In genomic region chr18:47930086-47930843, GRCh38 we compare ENCODE assay signal across 8 cellular contexts. TPM values are rescaled to one million over a fixed set of nuclear protein-coding genes. Genes with fewer than 3 reads are reported as not detected.
DNase-seq lines count a peak whose midpoint lies in the region; ATAC-seq and TF ChIP-seq lines count a peak whose summit lies in the region.

Gene SMAD2, minus strand, starts transcription at chr18:47930659. Its CDS starts 33,903 bp downstream, at chr18:47896756.

- H3K4me1 ChIP-seq in DOHH2 (ENCODE audit: control insufficient read depth, low read length): peaks cover 48% of the 10 kb centered on the region
- H3K4me1 ChIP-seq in osteoblast (ENCODE audit: insufficient read depth, low read length): peaks cover 18% of the 10 kb centered on the region

- peak; percentile 37 for ATAC-seq in GM21737 (IDR thresholded peaks at IDR 0.05; ENCODE audit: unreplicated experiment)

- peaks cover 6% of the 10 kb centered on the region for H3K27me3 Mint-ChIP-seq in activated naive CD4-positive, alpha-beta T cell treated with anti-CD3 and anti-CD28 coated beads, Interleukin-2, amount 10 ng/mL, durations not matched to agents 7 days and 5 days

- H3K27ac ChIP-seq in DOHH2 (ENCODE audit: low read depth, low read length): peak within 1 kb of the TSS; percentile 82
- H3K27ac ChIP-seq in KOPT-K1 (ENCODE audit: low read depth, low read length, poor library complexity, severe bottlenecking): peak within 1 kb of the TSS; percentile 92
- H3K27ac ChIP-seq in osteoblast (ENCODE audit: low read depth, low read length): peak within 1 kb of the TSS; percentile 83
- peak within 1 kb of the TSS; percentile 82 for H3K27ac ChIP-seq in temporal lobe (ENCODE audit: low read depth, low read length)

- H3K9me3 ChIP-seq in DOHH2 (ENCODE audit: control insufficient read depth, insufficient read depth, low read length) (no peaks in the 10 kb centered on the region), KOPT-K1 (ENCODE audit: insufficient read depth, low read length, poor library complexity, severe bottlenecking) (no peaks in the 10 kb centered on the region), osteoblast (ENCODE audit: low read depth, low read length) (no peaks in the 10 kb centered on the region)

- peak within 1 kb of the TSS; percentile 95 for H3K27ac Mint-ChIP-seq in activated naive CD4-positive, alpha-beta T cell treated with anti-CD3 and anti-CD28 coated beads, Interleukin-2, amount 10 ng/mL, durations not matched to agents 7 days and 5 days

- H3K27me3 ChIP-seq in DOHH2 (ENCODE audit: control insufficient read depth, low read length) (no peaks in the 10 kb centered on the region), osteoblast (ENCODE audit: insufficient read depth, low read length) (peaks cover 10% of the 10 kb centered on the region)

- H3K4me3 ChIP-seq in DOHH2 (ENCODE audit: low read length) (peak within 1 kb of the TSS; percentile 89), osteoblast (ENCODE audit: insufficient read depth, low read length) (peak within 1 kb of the TSS; percentile 91)

- H3F3A ChIP-seq in DOHH2 (ENCODE audit: control insufficient read depth, insufficient read depth): peaks cover 10% of the 10 kb centered on the region

- H3K4me3 Mint-ChIP-seq in activated naive CD4-positive, alpha-beta T cell treated with anti-CD3 and anti-CD28 coated beads, Interleukin-2, amount 10 ng/mL, durations not matched to agents 7 days and 5 days: peak within 1 kb of the TSS; percentile 91

- CTCF ChIA-PET in activated naive CD4-positive, alpha-beta T cell treated with anti-CD3 and anti-CD28 coated beads, Interleukin-2, amount 10 ng/mL, durations not matched to agents 7 days and 5 days (lab: Charles Lee): no interaction called here

- H3K79me2 ChIP-seq in DOHH2 (ENCODE audit: control insufficient read depth, low read length) (peaks cover 50% of the 10 kb centered on the region), osteoblast (ENCODE audit: insufficient read depth, low read length) (peaks cover 49% of the 10 kb centered on the region)

- no peak for TF ChIP-seq CTCF in DOHH2 (IDR thresholded peaks at IDR 0.05; ENCODE audit: low read depth, low read length, poor library complexity, severe bottlenecking)
- no peak for TF ChIP-seq CTCF in osteoblast (IDR thresholded peaks at IDR 0.05; ENCODE audit: extremely low read depth, low read depth, low read length)

- H3K9me3 Mint-ChIP-seq in activated naive CD4-positive, alpha-beta T cell treated with anti-CD3 and anti-CD28 coated beads, Interleukin-2, amount 10 ng/mL, durations not matched to agents 7 days and 5 days: no peaks in the 10 kb centered on the region

- H3K36me3 Mint-ChIP-seq in activated naive CD4-positive, alpha-beta T cell treated with anti-CD3 and anti-CD28 coated beads, Interleukin-2, amount 10 ng/mL, durations not matched to agents 7 days and 5 days: peaks cover 20% of the 10 kb centered on the region

- H3K4me1 Mint-ChIP-seq in activated naive CD4-positive, alpha-beta T cell treated with anti-CD3 and anti-CD28 coated beads, Interleukin-2, amount 10 ng/mL, durations not matched to agents 7 days and 5 days: peaks cover 50% of the 10 kb centered on the region

- H3K9me2 ChIP-seq in DOHH2 (replicated peaks; ENCODE audit: control insufficient read depth, low read length): no peaks in the 10 kb centered on the region

- H2AFZ ChIP-seq in osteoblast (ENCODE audit: low read length): peak within 1 kb of the TSS; percentile 89

- H3K36me3 ChIP-seq in DOHH2 (ENCODE audit: control insufficient read depth, low read length): peaks cover 9% of the 10 kb centered on the region
- no peaks in the 10 kb centered on the region for H3K36me3 ChIP-seq in KOPT-K1 (ENCODE audit: insufficient read depth, low read length)
- H3K36me3 ChIP-seq in osteoblast (ENCODE audit: insufficient read depth, low read length): no peaks in the 10 kb centered on the region

- DNase-seq in SK-N-DZ (ENCODE audit: low spot score) (peak; percentile 66), glomerular endothelial cell (ENCODE audit: extremely low read depth, low read depth, low spot score) (no peak), osteoblast (ENCODE audit: insufficient read length, low spot score, missing footprints) (peak; percentile 80)
- DNase-seq in activated naive CD4-positive, alpha-beta T cell treated with anti-CD3 and anti-CD28 coated beads, Interleukin-2, amount 10 ng/mL, durations not matched to agents 7 days and 5 days: peak; percentile 84

- peak within 1 kb of the TSS; percentile 78 for H3K4me2 ChIP-seq in DOHH2 (ENCODE audit: low read length)
- H3K4me2 ChIP-seq in osteoblast (ENCODE audit: insufficient read depth, low read length): peak within 1 kb of the TSS; percentile 86

- H4K20me1 ChIP-seq in DOHH2 (ENCODE audit: control insufficient read depth, insufficient read depth, low read depth, low read length) (peaks cover 24% of the 10 kb centered on the region; the same call in 1 of the 2 replicates), osteoblast (ENCODE audit: insufficient read depth, low read length) (peaks cover 25% of the 10 kb centered on the region)

RNA-seq across cellular contexts. Expression of gene SMAD2, which starts in this region (rescaled TPM):
- 31.2 and 34.1 TPM in 2 replicates for polyA plus RNA-seq in SK-N-DZ (2014; cell fraction: cytosol; rRNA removed)
- 19.7 and 24.9 TPM in 2 replicates for polyA plus RNA-seq in SK-N-DZ (2014; cell fraction: nucleus; rRNA removed)
- total RNA-seq in glomerular endothelial cell: 86.3 and 91.0 TPM in 2 replicates
- 43.9 and 44.9 TPM in 2 replicates for total RNA-seq in osteoblast
- 42.5 TPM for total RNA-seq in temporal lobe
